In the genomic region with DNA sequence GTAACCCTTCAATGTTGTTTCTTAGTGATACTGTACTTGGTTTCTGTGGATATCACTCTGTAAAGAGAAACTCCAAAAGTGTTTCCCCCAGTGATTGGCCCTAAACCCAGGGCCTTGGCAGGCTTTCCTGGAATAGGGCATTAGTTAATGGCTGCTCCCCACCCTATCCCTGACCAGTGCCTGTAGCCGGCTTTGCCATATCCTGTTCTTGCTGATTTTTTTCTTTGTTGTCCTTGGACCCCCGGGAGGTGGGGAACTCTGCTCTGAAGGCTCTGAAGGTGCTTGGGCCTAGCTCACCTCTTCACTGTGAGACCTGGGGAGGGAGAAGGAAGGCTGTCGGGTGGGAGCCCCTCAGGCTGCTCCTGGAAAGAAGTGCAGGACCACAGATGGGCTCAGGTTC, we compare ENCODE assay signal across 18 cellular contexts.
DNase-seq lines count a peak whose midpoint lies in the region; ATAC-seq and TF ChIP-seq lines count a peak whose summit lies in the region.
"Had no signal": no experiment of that assay in that cellular context is flagged by ENCODE, and none has a peak within 500 bp of the region (broad histone marks: within the 10 kb centered on the region; RNA-seq: fewer than 3 reads in every experiment).

No MANE protein-coding gene starts in this region.

- no peak overlapping the region for H3K9ac ChIP-seq in HUES64 (ENCODE audit: low read depth, low read length)
- H3K9ac ChIP-seq in endodermal cell (ENCODE audit: extremely low read depth, low read length, poor library complexity, severe bottlenecking): no peak overlapping the region
- H3K9ac ChIP-seq in MM.1S (ENCODE audit: low read length): no peak overlapping the region

- 43% methylated on average over 3 of the region's 3 CpGs for WGBS in HUES64
- 60 to 75% methylated on average over 1 to 3 of the region's 3 CpGs for WGBS in endodermal cell (ENCODE audit: insufficient coverage in 1 of 2, insufficient read length in 1 of 2), 2 experiments
- 52% methylated on average over 2 of the region's 3 CpGs for WGBS in suprapubic skin

- H3K27ac ChIP-seq in HUES64 (ENCODE audit: low read depth, low read length) (0 out of 2 replicates have a peak overlapping the region, but pooled peaks have one; percentile 12), endodermal cell (ENCODE audit: low read depth, low read length) (no peak overlapping the region), lower lobe of right lung (peak overlapping the region; percentile 90), suprapubic skin (peak overlapping the region; percentile 6), MM.1S (ENCODE audit: low read length) (no peak overlapping the region)

- H3K36me3 Mint-ChIP-seq in endodermal cell (ENCODE audit: low read depth): peaks cover 11% of the 10 kb centered on the region

- no peaks in the 10 kb centered on the region for H3K9me3 Mint-ChIP-seq in endodermal cell
- H3K9me3 Mint-ChIP-seq: activated T-helper 2 cell treated with anti-CD3 and anti-CD28 coated beads, Interferon-gamma antibody, Interleukin-2, Interleukin-4, amounts not matched to agents 10 μg/mL and 5 μg/mL and 100 μg/mL, durations not matched to agents 14 hours and 24 hours and 36 hours; CD8-positive, alpha-beta memory T cell; T-helper 1 cell treated with Interleukin-12 subunit alpha and Interleukin-12 subunit beta and Interleukin-4 antibody, amounts not matched to agents 30 μg/mL and 1 μg/mL, for 36 hours had no signal

- TF ChIP-seq CTCF in endodermal cell (conservative IDR thresholded peaks at IDR 0.05) (no peak), lower lobe of right lung (IDR thresholded peaks at IDR 0.05) (no peak), suprapubic skin (IDR thresholded peaks at IDR 0.05) (no peak), MM.1S (IDR thresholded peaks at IDR 0.05; ENCODE audit: low read length) (no peak)

- ATAC-seq in lower lobe of right lung: no peak
- ATAC-seq in GM18907 (IDR thresholded peaks at IDR 0.05; ENCODE audit: unreplicated experiment): no peak

- peaks cover 54% of the 10 kb centered on the region for H3K4me1 ChIP-seq in HUES64 (ENCODE audit: insufficient read depth, low read length)
- H3K4me1 ChIP-seq in endodermal cell (ENCODE audit: control insufficient read depth, insufficient read depth, low read length): peaks cover 25% of the 10 kb centered on the region
- peaks cover 96% of the 10 kb centered on the region for H3K4me1 ChIP-seq in lower lobe of right lung
- peaks cover 59% of the 10 kb centered on the region for H3K4me1 ChIP-seq in suprapubic skin
- no peaks in the 10 kb centered on the region for H3K4me1 ChIP-seq in MM.1S (ENCODE audit: low read length)

- H3K9me3 ChIP-seq in HUES64 (ENCODE audit: insufficient read depth, low read depth, low read length) (no peaks in the 10 kb centered on the region), endodermal cell (ENCODE audit: control insufficient read depth, low read length) (no peaks in the 10 kb centered on the region), lower lobe of right lung (no peaks in the 10 kb centered on the region), suprapubic skin (no peaks in the 10 kb centered on the region), MM.1S (replicated peaks; ENCODE audit: insufficient read depth, low read length) (no peaks in the 10 kb centered on the region)

- no peaks in the 10 kb centered on the region for H3K9me2 ChIP-seq in MM.1S (replicated peaks; ENCODE audit: insufficient read depth, low read length)

- H4K20me1 ChIP-seq in MM.1S (ENCODE audit: insufficient read depth, low read length): no peaks in the 10 kb centered on the region

- H3K4me3 ChIP-seq in HUES64 (ENCODE audit: low read length) (no peak overlapping the region), endodermal cell (ENCODE audit: low read length) (no peak overlapping the region), lower lobe of right lung (peak overlapping the region; percentile 64), suprapubic skin (peak overlapping the region; percentile 24), MM.1S (ENCODE audit: low read length) (no peak overlapping the region)

- H3K27me3 ChIP-seq in HUES64 (ENCODE audit: insufficient read depth, low read length): no peaks in the 10 kb centered on the region
- H3K27me3 ChIP-seq in endodermal cell (ENCODE audit: control insufficient read depth, insufficient read depth, low read length, poor library complexity, severe bottlenecking): no peaks in the 10 kb centered on the region
- H3K27me3 ChIP-seq in lower lobe of right lung (ENCODE audit: low read depth): no peaks in the 10 kb centered on the region
- H3K27me3 ChIP-seq in suprapubic skin: no peaks in the 10 kb centered on the region
- H3K27me3 ChIP-seq in MM.1S (replicated peaks; ENCODE audit: insufficient read depth, low read length): no peaks in the 10 kb centered on the region

- no peaks in the 10 kb centered on the region for H3K79me2 ChIP-seq in MM.1S (ENCODE audit: low read length)

- H3K4me1 Mint-ChIP-seq in endodermal cell: peaks cover 64% of the 10 kb centered on the region

- H2AFZ ChIP-seq in MM.1S (ENCODE audit: low read length): no peak overlapping the region

- DNase-seq in endodermal cell: peak; percentile 73
- DNase-seq in lower lobe of right lung: no peak
- DNase-seq in suprapubic skin (ENCODE audit: low spot score in 2 of 2): no peak
- no peak for DNase-seq in NCI-H2107 treated with DMSO at 0.1 percent for 48 hours (lab: John Stamatoyannopoulos, UW; ENCODE audit: unreplicated experiment)
- no peak for DNase-seq in iPS-NIHi11 (ENCODE audit: low spot score)
- DNase-seq in MM.1S: no peak
- DNase-seq: CD8-positive, alpha-beta memory T cell; glutamatergic neuron; Karpas-422; midbrain; NCI-H1436; NCI-H226; SHP77 treated with DMSO at 0.1 percent for 48 hours; small intestine had no signal

- H3K36me3 ChIP-seq in HUES64 (ENCODE audit: insufficient read depth, low read length) (peaks cover 14% of the 10 kb centered on the region), endodermal cell (ENCODE audit: control insufficient read depth, insufficient read depth, low read length) (peaks cover 22% of the 10 kb centered on the region), lower lobe of right lung (peaks cover 20% of the 10 kb centered on the region), suprapubic skin (peaks cover 16% of the 10 kb centered on the region), MM.1S (replicated peaks; ENCODE audit: insufficient read depth, low read length) (no peaks in the 10 kb centered on the region)

- intact Hi-C loops in lower lobe of right lung (cut with DNase I): no loop called here

- H3K4me2 ChIP-seq in MM.1S (ENCODE audit: low read depth, low read length): no peak overlapping the region

- no peak overlapping the region for H3K4me3 Mint-ChIP-seq in endodermal cell
- H3K4me3 Mint-ChIP-seq: CD8-positive, alpha-beta memory T cell; T-helper 1 cell treated with Interleukin-12 subunit alpha and Interleukin-12 subunit beta and Interleukin-4 antibody, amounts not matched to agents 30 μg/mL and 1 μg/mL, for 36 hours had no signal

- H3F3A ChIP-seq in MM.1S (ENCODE audit: insufficient read depth, low read length): no peaks in the 10 kb centered on the region

- peak overlapping the region; percentile 79 for H3K27ac Mint-ChIP-seq in endodermal cell
- H3K27ac Mint-ChIP-seq: activated T-helper 2 cell treated with anti-CD3 and anti-CD28 coated beads, Interferon-gamma antibody, Interleukin-2, Interleukin-4, amounts not matched to agents 10 μg/mL and 5 μg/mL and 100 μg/mL, durations not matched to agents 14 hours and 24 hours and 36 hours; T-helper 1 cell treated with Interleukin-12 subunit alpha and Interleukin-12 subunit beta and Interleukin-4 antibody, amounts not matched to agents 30 μg/mL and 1 μg/mL, for 36 hours had no signal

- no peak for TF ChIP-seq EP300 in suprapubic skin (IDR thresholded peaks at IDR 0.05)

- no peaks in the 10 kb centered on the region for H3K27me3 Mint-ChIP-seq in endodermal cell (ENCODE audit: insufficient read depth)
- H3K27me3 Mint-ChIP-seq: CD8-positive, alpha-beta memory T cell had no signal

- no peak for TF ChIP-seq POLR2A in suprapubic skin (IDR thresholded peaks at IDR 0.05)

Comparison
In these comparisons a context has a peak if more than half of its experiments do, and no peak if none do; other contexts are left out.
1. H3K27ac ChIP-seq: peak in HUES64 (single experiment), lower lobe of right lung (single experiment) and suprapubic skin (single experiment); none in endodermal cell (single experiment) and MM.1S (single experiment).
2. H3K4me3 ChIP-seq: peak in lower lobe of right lung (single experiment) and suprapubic skin (single experiment); none in HUES64 (single experiment), endodermal cell (single experiment) and MM.1S (single experiment).